9 cellular contexts compared by ENCODE assay signal in genomic region chr17:10127819-10128375, GRCh38.
DNase-seq lines count a peak whose midpoint lies in the region; ATAC-seq and TF ChIP-seq lines count a peak whose summit lies in the region.
"Had no signal": no experiment of that assay in that cellular context is flagged by ENCODE, and none has a peak within 500 bp of the region (broad histone marks: within the 10 kb centered on the region; RNA-seq: fewer than 3 reads in every experiment).

No MANE protein-coding gene starts in this region.

- H3K27me3 ChIP-seq in IMR-90 (ENCODE audit: control insufficient read depth, insufficient read depth, low read length) = no peaks in the 10 kb centered on the region
- no peaks in the 10 kb centered on the region for H3K27me3 ChIP-seq in dorsolateral prefrontal cortex
- no peaks in the 10 kb centered on the region for H3K27me3 ChIP-seq in lung (ENCODE audit: control insufficient read depth, insufficient read depth)
- H3K27me3 ChIP-seq in thoracic aorta (replicated peaks; ENCODE audit: insufficient read depth) = no peaks in the 10 kb centered on the region

- CTCF ChIA-PET in IMR-90 (lab: Yijun Ruan, JAX) = interaction anchor here (1.1 kb wide), 1 partner anchor 20 kb away, joined by 3 read pairs; no protein-coding TSS in a partner anchor

- peak overlapping the region; percentile 82 for H3K9ac ChIP-seq in IMR-90 (ENCODE audit: low read depth, low read length)

- no TSS peak for BruUV-seq in IMR-90 (replicated peaks; lab: Mats Ljungman, UMichigan)

- TF ChIP-seq POLR2A in IMR-90 (IDR thresholded peaks at IDR 0.05; ENCODE audit: low read depth, low read length) = no peak; the same call in none of the 2 replicates

- H4K91ac ChIP-seq in IMR-90 (ENCODE audit: insufficient read depth, low read depth, low read length) = peak overlapping the region; percentile 96

- peak overlapping the region; percentile 95 for H2BK5ac ChIP-seq in IMR-90 (ENCODE audit: low read depth, low read length, poor library complexity, severe bottlenecking)

- ATAC-seq in IMR-90 (ENCODE audit: low read depth) (peak; percentile 81), lung (ENCODE audit: insufficient read depth, low FRiP score) (peak; percentile 64), thoracic aorta (ENCODE audit: insufficient number of reproducible peaks, low FRiP score, low read depth) (no peak), HG03378 (IDR thresholded peaks at IDR 0.05; ENCODE audit: unreplicated experiment) (no peak)

- H3K23ac ChIP-seq in IMR-90 (ENCODE audit: low read depth, low read length) = peak overlapping the region; percentile 96

- in situ Hi-C loops in IMR-90 (cut with MboI; ENCODE audit: low sequenced_read_pairs) = no loop called here

- H3K14ac ChIP-seq in IMR-90 (replicated peaks; ENCODE audit: low read depth, low read length) = peak overlapping the region; percentile 89

- H2BK15ac ChIP-seq in IMR-90 (ENCODE audit: low read depth, low read length) = peak overlapping the region; percentile 77

- H3K4me2 ChIP-seq in IMR-90 (ENCODE audit: low read depth, low read length) = peak overlapping the region; percentile 72

- H3K9me3 ChIP-seq in IMR-90 (ENCODE audit: control insufficient read depth, insufficient read depth, low read length) (no peaks in the 10 kb centered on the region), lung (ENCODE audit: control insufficient read depth in 2 of 2, insufficient read depth in 1 of 2, low read length in 1 of 2) (peaks cover 0 to 3% of the 10 kb centered on the region in 2 donors), thoracic aorta (no peaks in the 10 kb centered on the region)

- H3K36me3 ChIP-seq in IMR-90 (ENCODE audit: control insufficient read depth, insufficient read depth, low read length) = no peaks in the 10 kb centered on the region
- H3K36me3 ChIP-seq in lung (ENCODE audit: control insufficient read depth in 2 of 2, insufficient read depth in 2 of 2, low read length in 2 of 2) = no peaks in the 10 kb centered on the region
- no peaks in the 10 kb centered on the region for H3K36me3 ChIP-seq in thoracic aorta

- H4K8ac ChIP-seq in IMR-90 (ENCODE audit: low read depth in 2 of 2, low read length in 2 of 2) = peak overlapping the region; percentile 82 to 97

- intact Hi-C loops in IMR-90 (cut with micrococcal nuclease) = loop anchor here (1.0 to 10.0 kb wide), 5 partner anchors 42 to 551 kb away; partner anchors contain the start of genes CFAP52, GAS7 and STX8
- intact Hi-C loops in dorsolateral prefrontal cortex (cut with DNase I) = loop anchor here in 1 of 2 donors (2.0 kb wide), 1 partner anchor 71 kb away; the partner anchor contains the start of gene GAS7

- peak overlapping the region; percentile 93 for H2AFZ ChIP-seq in IMR-90 (replicated peaks; ENCODE audit: low read length, poor library complexity)

- H2AK5ac ChIP-seq in IMR-90 (ENCODE audit: low read depth, low read length) = peak overlapping the region; percentile 97

- H3K9me1 ChIP-seq in IMR-90 (ENCODE audit: insufficient read depth, low read length) = peaks cover 18% of the 10 kb centered on the region

- 0% methylated on average over 3 of the region's 17 CpGs; no CpG with 5 or more reads in 1 of the 2 experiments for WGBS in IMR-90 (ENCODE audit: extremely low coverage in 2 of 2, insufficient read length in 1 of 2), 2 experiments
- 28 to 54% methylated on average over 17 of the region's 17 CpGs for WGBS in lung, 2 donors

- peak overlapping the region; percentile 93 for H3K18ac ChIP-seq in IMR-90 (ENCODE audit: low read depth, low read length)

- H2AK9ac ChIP-seq in IMR-90 (replicated peaks; ENCODE audit: low read depth, low read length, poor library complexity) = peak overlapping the region; percentile 98

- POLR2A ChIA-PET in IMR-90 (lab: Charles Lee; ENCODE audit: unreplicated experiment) = interaction anchor here (0.6 kb wide), 1 partner anchor 195 kb away, joined by 4 read pairs; no protein-coding TSS in a partner anchor

- peak overlapping the region; percentile 99 for H3K56ac ChIP-seq in IMR-90 (ENCODE audit: extremely low read depth, insufficient read depth, low read length)

- TF ChIP-seq CTCF in IMR-90 (conservative IDR thresholded peaks at IDR 0.05; ENCODE audit: low read depth, low read length) = peak; percentile 28; the same call in 1 of the 2 replicates
- peak in 5 of 56 donors; percentile 4 to 31 (median 15) for TF ChIP-seq CTCF in dorsolateral prefrontal cortex (IDR thresholded peaks at IDR 0.05 in 54 of 56, conservative IDR thresholded peaks at IDR 0.05 in 2 of 56; ENCODE audit: low read depth in 1 of 56, partially characterized antibody in 56 of 56)
- TF ChIP-seq CTCF in lung (IDR thresholded peaks at IDR 0.05; ENCODE audit: control extremely low read depth, extremely low read depth) = no peak
- no peak for TF ChIP-seq CTCF in thoracic aorta (IDR thresholded peaks at IDR 0.05)

- no peaks in the 10 kb centered on the region for H4K20me1 ChIP-seq in IMR-90 (ENCODE audit: insufficient read depth, low read length)

- peak; percentile 55 for TF ChIP-seq RAD21 in IMR-90 (IDR thresholded peaks at IDR 0.05; ENCODE audit: low read length)

- peak overlapping the region; percentile 89 for H3K4ac ChIP-seq in IMR-90 (ENCODE audit: low read depth, low read length)

- peak overlapping the region; percentile 99 for H3K27ac ChIP-seq in IMR-90 (ENCODE audit: insufficient read depth, low read length)
- H3K27ac ChIP-seq in dorsolateral prefrontal cortex = peak overlapping the region in 43 of 59 donors; percentile 5 to 76 (median 54)
- H3K27ac ChIP-seq in lung (ENCODE audit: low read depth in 1 of 2, low read length in 1 of 2) = peak overlapping the region; percentile 17 to 59
- H3K27ac ChIP-seq in thoracic aorta = peak overlapping the region; percentile 12 to 56

- peak overlapping the region; percentile 95 for H4K5ac ChIP-seq in IMR-90 (ENCODE audit: low read depth, low read length)

- H3K4me3 ChIP-seq in IMR-90 (ENCODE audit: insufficient read depth, low read depth, low read length) = no peak overlapping the region
- H3K4me3 ChIP-seq in dorsolateral prefrontal cortex = peak overlapping the region in 13 of 59 donors; percentile 6 to 33 (median 15)
- H3K4me3 ChIP-seq in lung = no peak overlapping the region
- no peak overlapping the region for H3K4me3 ChIP-seq in thoracic aorta

- H2BK20ac ChIP-seq in IMR-90 (ENCODE audit: low read depth, low read length) = peak overlapping the region; percentile 94

- DNase-seq in IMR-90 (peak; percentile 99), dorsolateral prefrontal cortex (peak in 8 of 10 donors; percentile 11 to 74 (median 52)), lung (ENCODE audit: low spot score) (peak; percentile 57), thoracic aorta (ENCODE audit: low spot score) (peak; percentile 28), occipital lobe (lab: John Stamatoyannopoulos, UW) (no peak), OCI-M1 (lab: John Stamatoyannopoulos, UW) (no peak), SKM-1 (lab: John Stamatoyannopoulos, UW; ENCODE audit: unreplicated experiment) (no peak)
- DNase-seq: stimulated activated CD8-positive, alpha-beta memory T cell treated with anti-CD3 and anti-CD28 coated beads, Interleukin-4, amount 100 ng/mL, for 48 hours had no signal

- dilution Hi-C loops in IMR-90 (cut with HindIII; ENCODE audit: low sequenced_read_pairs, unreplicated experiment) = no loop called here

- H3K4me1 ChIP-seq in IMR-90 (ENCODE audit: control insufficient read depth, insufficient read depth, low read length) (peaks cover 33% of the 10 kb centered on the region), lung (ENCODE audit: control insufficient read depth in 2 of 2, insufficient read depth in 2 of 2, low read length in 2 of 2) (peaks cover 0 to 2% of the 10 kb centered on the region in 2 donors), thoracic aorta (ENCODE audit: control insufficient read depth in 1 of 2, low read depth in 2 of 2) (peaks cover 0 to 34% of the 10 kb centered on the region in 2 donors)

- peaks cover 0 to 20% of the 10 kb centered on the region in 2 experiments; a peak in 1 of 4 replicates for H3K79me1 ChIP-seq in IMR-90 (ENCODE audit: low read depth in 1 of 2, low read length in 2 of 2)

- peak overlapping the region; percentile 96 for H2BK120ac ChIP-seq in IMR-90 (ENCODE audit: low read depth, low read length)

TF ChIP-seq in IMR-90, 13 proteins besides CTCF, POLR2A, EP300 and RAD21 (continues in another document):
- no peak for TF ChIP-seq RCOR1 (IDR thresholded peaks at IDR 0.05; ENCODE audit: insufficient replicate concordance, low read length)
- TF ChIP-seq MAZ (IDR thresholded peaks at IDR 0.05; ENCODE audit: borderline replicate concordance, low read depth, low read length) = peak; percentile 60; the same call in 1 of the 2 replicates
- no peak; the same call in 1 of the 2 replicates for TF ChIP-seq BHLHE40 (IDR thresholded peaks at IDR 0.05; ENCODE audit: low read depth, low read length)
- TF ChIP-seq RFX5 (IDR thresholded peaks at IDR 0.05; ENCODE audit: low read depth, low read length) = no peak
- no peak; the same call in 1 of the 2 replicates for TF ChIP-seq CEBPB (IDR thresholded peaks at IDR 0.05; ENCODE audit: low read depth, low read length)
- TF ChIP-seq CHD1 (IDR thresholded peaks at IDR 0.05; ENCODE audit: low read depth, low read length) = no peak
- TF ChIP-seq ELK1 (IDR thresholded peaks at IDR 0.05; ENCODE audit: borderline replicate concordance, low read depth, low read length) = no peak
- no peak for TF ChIP-seq MXI1 (IDR thresholded peaks at IDR 0.05; ENCODE audit: borderline replicate concordance, low read depth, low read length)
- no peak for TF ChIP-seq USF2 (IDR thresholded peaks at IDR 0.05; ENCODE audit: low read depth, low read length)
- TF ChIP-seq NFE2L2 (IDR thresholded peaks at IDR 0.05; ENCODE audit: low read depth, low read length) = 0 out of 2 replicates have a peak, but pooled peaks have one; percentile 1
- no peak for TF ChIP-seq SMC3 (IDR thresholded peaks at IDR 0.05; ENCODE audit: low read depth, low read length)
- peak; percentile 59 for TF ChIP-seq MAFK (IDR thresholded peaks at IDR 0.05; ENCODE audit: low read depth, low read length)

Comparison
In these comparisons a context has a peak if more than half of its experiments do, and no peak if none do; other contexts are left out.
1. ATAC-seq: peak in IMR-90 (single experiment) and lung (single experiment); none in thoracic aorta (single experiment) and HG03378 (single experiment).
2. DNase-seq: peak in IMR-90 (single experiment), dorsolateral prefrontal cortex (8 of 10), lung (single experiment) and thoracic aorta (single experiment); none in occipital lobe (single experiment), OCI-M1 (single experiment) and SKM-1 (single experiment).
3. H3K27ac ChIP-seq: peak in every context shown above with its lines; median percentile 99 in IMR-90; 54 in dorsolateral prefrontal cortex; 38 in lung; 34 in thoracic aorta.